ENCODE assay signal across 11 cellular contexts in the genomic region with DNA sequence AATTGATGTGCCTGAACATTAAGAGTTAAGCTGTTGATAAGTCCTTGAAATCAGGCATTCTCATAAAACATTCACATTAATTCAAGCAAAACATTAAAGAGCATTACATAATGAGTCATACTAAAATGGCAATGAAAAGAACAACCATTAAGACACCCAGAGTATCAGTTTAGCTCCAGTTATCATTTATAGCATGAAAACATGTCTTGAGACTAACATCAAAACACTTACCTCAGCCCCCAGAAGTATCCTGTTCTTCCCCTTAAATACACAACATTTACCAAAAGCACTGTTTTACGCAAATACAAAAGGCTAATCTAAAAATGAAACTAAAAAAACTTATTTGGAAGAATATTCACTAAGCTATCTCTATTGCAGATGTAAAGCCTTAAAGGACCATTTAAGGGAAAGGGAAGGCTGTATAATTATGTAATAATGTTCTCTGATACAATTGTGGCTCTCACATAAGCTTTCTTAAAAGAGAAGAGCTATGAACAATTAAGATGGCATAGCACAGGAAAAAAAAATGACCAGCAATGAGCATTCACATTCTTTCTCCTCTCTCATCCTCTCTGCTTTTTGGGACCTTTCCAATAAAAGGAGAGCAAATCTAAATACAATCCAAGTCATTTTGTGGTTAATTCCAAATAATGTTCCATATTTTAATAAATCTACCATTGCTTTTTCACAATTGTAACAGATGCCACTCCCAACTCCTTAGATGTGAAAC. TPM values are rescaled to one million over a fixed set of nuclear protein-coding genes. Genes with fewer than 3 reads are reported as not detected.
DNase-seq lines count a peak whose midpoint lies in the region; ATAC-seq and TF ChIP-seq lines count a peak whose summit lies in the region.
"Had no signal": no experiment of that assay in that cellular context is flagged by ENCODE, and none has a peak within 500 bp of the region (broad histone marks: within the 10 kb centered on the region; RNA-seq: fewer than 3 reads in every experiment).

No MANE protein-coding gene starts in this region.

- peak overlapping the region; percentile 47 for H3K27ac Mint-ChIP-seq in T-helper 17 cell
- H3K27ac Mint-ChIP-seq: type B pancreatic cell had no signal

- H3K4me1 Mint-ChIP-seq in T-helper 17 cell = peaks cover 24% of the 10 kb centered on the region

- H3K27ac ChIP-seq in rectal smooth muscle tissue (ENCODE audit: low read depth, low read length) = no peak overlapping the region
- H3K27ac ChIP-seq: epithelial cell of prostate had no signal

- peaks cover 3% of the 10 kb centered on the region for H3K4me1 ChIP-seq in rectal smooth muscle tissue (ENCODE audit: control insufficient read depth, insufficient read depth, low read length)

- DNase-seq in T-helper 17 cell (no peak), inferior parietal cortex (ENCODE audit: extremely low spot score) (no peak), NCI-H446 (lab: John Stamatoyannopoulos, UW) (no peak)
- DNase-seq: activated gamma-delta T cell, NCI-H1694 had no signal

- no peaks in the 10 kb centered on the region for H3K9me3 ChIP-seq in T-helper 17 cell (ENCODE audit: control insufficient read depth, low read length, poor library complexity, severe bottlenecking)

- H3K36me3 Mint-ChIP-seq in T-helper 17 cell (ENCODE audit: low read depth) = no peaks in the 10 kb centered on the region
- H3K36me3 Mint-ChIP-seq: type B pancreatic cell had no signal

- no peaks in the 10 kb centered on the region for H3K36me3 ChIP-seq in rectal smooth muscle tissue (ENCODE audit: control insufficient read depth, insufficient read depth, low read length)

- peak overlapping the region; percentile 67 for H3K4me3 Mint-ChIP-seq in T-helper 17 cell
- H3K4me3 Mint-ChIP-seq: type B pancreatic cell had no signal

- TF ChIP-seq POLR2A in GM18505 (IDR thresholded peaks at IDR 0.05; ENCODE audit: borderline replicate concordance, extremely low read depth, insufficient read depth, insufficient read length) = no peak

- peak overlapping the region; percentile 7 for H3K4me3 ChIP-seq in rectal smooth muscle tissue (ENCODE audit: low read length)

- H3K27me3 Mint-ChIP-seq in T-helper 17 cell = no peaks in the 10 kb centered on the region
- H3K27me3 Mint-ChIP-seq: type B pancreatic cell had no signal

- ATAC-seq in GM18502 (IDR thresholded peaks at IDR 0.05; ENCODE audit: poor library complexity, unreplicated experiment) = peak; percentile 62
- ATAC-seq in HG02623 (IDR thresholded peaks at IDR 0.05; ENCODE audit: unreplicated experiment) = peak; percentile 63
- ATAC-seq in T-helper 17 cell = no peak
- no peak for ATAC-seq in GM18505 (IDR thresholded peaks at IDR 0.05; ENCODE audit: unreplicated experiment)

- H3K27me3 ChIP-seq in rectal smooth muscle tissue (ENCODE audit: control insufficient read depth, insufficient read depth, low read length) = no peaks in the 10 kb centered on the region

- H3K9ac ChIP-seq in rectal smooth muscle tissue (ENCODE audit: low read length) = no peak overlapping the region

RNA-seq across cellular contexts. Expression of a gene that starts 23.7 kb away (rescaled TPM):
- 10 to 100 TPM; 28.6 to 31.5 TPM for total RNA-seq in T-helper 17 cell

Comparison
In these comparisons a context has a peak if more than half of its experiments do, and no peak if none do; other contexts are left out.
1. ATAC-seq: peak in GM18502 (single experiment) and HG02623 (single experiment); none in T-helper 17 cell (single experiment) and GM18505 (single experiment).